ENCODE assay signal across 9 cellular contexts in genomic region chr9:129203556-129203909, GRCh38. TPM values are rescaled to one million over a fixed set of nuclear protein-coding genes. Genes with fewer than 3 reads are reported as not detected.
DNase-seq lines count a peak whose midpoint lies in the region; ATAC-seq and TF ChIP-seq lines count a peak whose summit lies in the region.
"Had no signal": no experiment of that assay in that cellular context is flagged by ENCODE, and none has a peak within 500 bp of the region (broad histone marks: within the 10 kb centered on the region; RNA-seq: fewer than 3 reads in every experiment).

No MANE protein-coding gene starts in this region.

- no peak for TF ChIP-seq POLR2A in tibial nerve (IDR thresholded peaks at IDR 0.05)

- no peaks in the 10 kb centered on the region for H3K36me3 Mint-ChIP-seq in activated T-cell treated with anti-CD3 and anti-CD28 coated beads, Interleukin-2, amount 50 U/mL, for 72 hours (ENCODE audit: insufficient read depth in 2 of 2)

- no peak for ATAC-seq in activated T-cell treated with anti-CD3 and anti-CD28 coated beads, Interleukin-2, amount 50 U/mL, for 72 hours (replicated peaks in 1 of 2)
- ATAC-seq in GM18907 (IDR thresholded peaks at IDR 0.05; ENCODE audit: unreplicated experiment): no peak

- H3K4me1 Mint-ChIP-seq in activated T-cell treated with anti-CD3 and anti-CD28 coated beads, Interleukin-2, amount 50 U/mL, for 72 hours (ENCODE audit: low read depth): peaks cover 25% of the 10 kb centered on the region

- H3K36me3 ChIP-seq in muscle layer of colon (ENCODE audit: insufficient read depth, low read length) (no peaks in the 10 kb centered on the region), tibial nerve (no peaks in the 10 kb centered on the region)

- peaks cover 6% of the 10 kb centered on the region for H3K4me1 ChIP-seq in muscle layer of colon (ENCODE audit: insufficient read depth, low read length)
- peaks cover 0 to 21% (median 4%) of the 10 kb centered on the region in 4 donors for H3K4me1 ChIP-seq in tibial nerve

- H3K27ac Mint-ChIP-seq in activated T-cell treated with anti-CD3 and anti-CD28 coated beads, Interleukin-2, amount 50 U/mL, for 72 hours: no peak overlapping the region

- no peak for TF ChIP-seq CTCF in astrocyte of the spinal cord (IDR thresholded peaks at IDR 0.05; ENCODE audit: low read depth, low read length)
- TF ChIP-seq CTCF in tibial nerve (IDR thresholded peaks at IDR 0.05): no peak

- TF ChIP-seq EP300 in tibial nerve (IDR thresholded peaks at IDR 0.05): no peak

- no peaks in the 10 kb centered on the region for H3K27me3 Mint-ChIP-seq in activated T-cell treated with anti-CD3 and anti-CD28 coated beads, Interleukin-2, amount 50 U/mL, for 72 hours (ENCODE audit: low read depth)
- H3K27me3 Mint-ChIP-seq: central memory CD8-positive, alpha-beta T cell had no signal

- H3K27me3 ChIP-seq in muscle layer of colon (ENCODE audit: control insufficient read depth in 1 of 2, insufficient read depth in 2 of 2, low read length in 2 of 2) (no peaks in the 10 kb centered on the region), tibial nerve (no peaks in the 10 kb centered on the region)

- in situ Hi-C loops in astrocyte of the spinal cord (cut with HindIII; ENCODE audit: low sequenced_read_pairs): no loop called here

- 58 to 73% methylated on average over 11 of the region's 11 CpGs for WGBS in tibial nerve, 2 donors

- H3K9ac ChIP-seq in muscle layer of colon (ENCODE audit: low read length): no peak overlapping the region

- H3K9me3 ChIP-seq in muscle layer of colon (ENCODE audit: low read length): no peaks in the 10 kb centered on the region
- H3K9me3 ChIP-seq in tibial nerve: peaks cover 0 to 6% (median 0%) of the 10 kb centered on the region in 4 donors

- H3K27ac ChIP-seq in muscle layer of colon (ENCODE audit: low read depth, low read length) (no peak overlapping the region), tibial nerve (peak overlapping the region in 3 of 4 donors; percentile 92 to 94 (median 93))

- H3K4me3 ChIP-seq in astrocyte of the spinal cord (ENCODE audit: low read depth, low read length) (peak overlapping the region; percentile 60), muscle layer of colon (ENCODE audit: low read depth in 1 of 2, low read length in 2 of 2) (peak overlapping the region; percentile 67 to 80), tibial nerve (peak overlapping the region in 2 of 4 donors; percentile 51 to 73)

- DNase-seq in activated T-cell treated with anti-CD3 and anti-CD28 coated beads, Interleukin-2, amount 50 U/mL, for 72 hours: no peak
- DNase-seq in activated T-cell treated with anti-CD3 and anti-CD28 coated beads for 4 hours (no peak), astrocyte of the spinal cord (ENCODE audit: low read depth, low spot score) (no peak), tibial nerve (ENCODE audit: low spot score in 2 of 2) (no peak), NCI-H524 (lab: John Stamatoyannopoulos, UW) (no peak), pons (ENCODE audit: low spot score) (no peak)

- H3K4me3 Mint-ChIP-seq in activated T-cell treated with anti-CD3 and anti-CD28 coated beads, Interleukin-2, amount 50 U/mL, for 72 hours: peak overlapping the region; percentile 82 to 85

- H3K9me3 Mint-ChIP-seq in activated T-cell treated with anti-CD3 and anti-CD28 coated beads, Interleukin-2, amount 50 U/mL, for 72 hours: no peaks in the 10 kb centered on the region
- H3K9me3 Mint-ChIP-seq: central memory CD8-positive, alpha-beta T cell had no signal

RNA-seq across cellular contexts. Expression of gene IER5L, which starts 25.5 kb away (rescaled TPM):
- 1 to 10 TPM; 4.2 to 4.6 TPM for total RNA-seq in activated T-cell treated with anti-CD3 and anti-CD28 coated beads, Interleukin-2, amount 50 U/mL, for 72 hours
- 10 to 100 TPM; 13.0 to 31.5 (median 25.3) TPM for total RNA-seq in tibial nerve
